27 cellular contexts compared by ENCODE assay signal in the genomic region with DNA sequence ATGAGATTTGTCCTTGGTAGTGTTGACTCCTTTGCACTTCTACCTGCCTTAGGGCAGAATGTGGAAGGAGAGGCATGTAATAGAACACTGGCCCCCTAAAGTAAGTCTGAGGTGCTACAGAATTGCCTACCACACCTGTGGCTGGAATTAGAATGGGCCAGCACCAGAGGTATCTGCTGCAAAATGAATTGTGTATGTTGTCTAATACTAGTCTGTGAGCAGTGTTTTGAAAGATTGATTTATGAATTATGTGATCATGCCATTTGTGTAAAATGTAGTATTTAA. TPM values are rescaled to one million over a fixed set of nuclear protein-coding genes. Genes with fewer than 3 reads are reported as not detected.
DNase-seq lines count a peak whose midpoint lies in the region; ATAC-seq, FAIRE-seq and TF ChIP-seq lines count a peak whose summit lies in the region.
"Had no signal": no experiment of that assay in that cellular context is flagged by ENCODE, and none has a peak within 500 bp of the region (broad histone marks: within the 10 kb centered on the region; RNA-seq: fewer than 3 reads in every experiment).

No MANE protein-coding gene starts in this region.

- no peak overlapping the region for H3K4me3 Mint-ChIP-seq in CD8-positive, alpha-beta T cell
- H3K4me3 Mint-ChIP-seq: activated naive CD8-positive, alpha-beta T cell treated with anti-CD3 and anti-CD28 coated beads, Interleukin-2, amount 10 ng/mL, durations not matched to agents 7 days and 5 days; natural killer cell treated with Interleukin-12 subunit alpha and Interleukin-12 subunit beta and Interleukin-15 and Interleukin-18, amount 100 ng/mL, for 72 hours had no signal

- TF ChIP-seq POLR2A in A549 (IDR thresholded peaks at IDR 0.05; ENCODE audit: low read length) (no peak), spleen (IDR thresholded peaks at IDR 0.05) (no peak)

- H3K27ac Mint-ChIP-seq in CD8-positive, alpha-beta T cell = no peak overlapping the region
- H3K27ac Mint-ChIP-seq: activated naive CD8-positive, alpha-beta T cell treated with anti-CD3 and anti-CD28 coated beads, Interleukin-2, amount 10 ng/mL, durations not matched to agents 7 days and 5 days had no signal

- CTCF ChIA-PET in A549 (lab: Yijun Ruan, JAX) = no interaction called here
- CTCF ChIA-PET in CD8-positive, alpha-beta T cell (lab: Charles Lee) = interaction anchor here (1.2 to 2.2 kb wide), 2 partner anchors 13 to 16 kb away, joined by 3 to 6 read pairs; no protein-coding TSS in a partner anchor
- CTCF ChIA-PET in OCI-LY7 (lab: Charles Lee; ENCODE audit: unreplicated experiment) = no interaction called here

- H3K79me2 ChIP-seq in OCI-LY7 (ENCODE audit: insufficient read depth, low read depth, low read length) = peaks cover 7% of the 10 kb centered on the region; the same call in 1 of the 2 replicates

- no peak for TF ChIP-seq RAD21 in A549 (conservative IDR thresholded peaks at IDR 0.05 in 1 of 2, IDR thresholded peaks at IDR 0.05 in 1 of 2)

- peaks cover 14% of the 10 kb centered on the region; the same call in 1 of the 2 replicates for H4K20me1 ChIP-seq in OCI-LY7 (ENCODE audit: insufficient read depth, low read length)

- H3K36me3 Mint-ChIP-seq in CD8-positive, alpha-beta T cell = peaks cover 61% of the 10 kb centered on the region

- H3K27me3 ChIP-seq in CD8-positive, alpha-beta T cell (ENCODE audit: insufficient read depth, low read length) = no peaks in the 10 kb centered on the region
- no peaks in the 10 kb centered on the region for H3K27me3 ChIP-seq in psoas muscle (ENCODE audit: insufficient read depth in 3 of 3, low read length in 2 of 3)
- no peaks in the 10 kb centered on the region for H3K27me3 ChIP-seq in spleen (replicated peaks in 1 of 7)
- H3K27me3 ChIP-seq: transverse colon had no signal

- peak; percentile 81 for FAIRE-seq in A549 (lab: Jason Lieb, UNC)
- FAIRE-seq: astrocyte, keratinocyte had no signal

- POLR2A ChIA-PET in A549 (lab: Yijun Ruan, JAX) (no interaction called here), OCI-LY7 (lab: Charles Lee) (interaction anchor here (0.6 to 2.4 kb wide), 12 partner anchors 14 to 178 kb away, joined by 3 to 13 read pairs (median 4); a partner anchor contains a TSS)
- POLR2A ChIA-PET in CD8-positive, alpha-beta T cell (lab: Charles Lee) = interaction anchor here (1.1 kb wide), 1 partner anchor 29 kb away, joined by 3 read pairs; a partner anchor contains a TSS

- no peaks in the 10 kb centered on the region for H3K9me3 Mint-ChIP-seq in CD8-positive, alpha-beta T cell
- H3K9me3 Mint-ChIP-seq: activated naive CD8-positive, alpha-beta T cell treated with anti-CD3 and anti-CD28 coated beads, Interleukin-2, amount 10 ng/mL, durations not matched to agents 7 days and 5 days; natural killer cell treated with Interleukin-12 subunit alpha and Interleukin-12 subunit beta and Interleukin-15 and Interleukin-18, amount 100 ng/mL, for 72 hours had no signal

- H2AFZ ChIP-seq in OCI-LY7 (ENCODE audit: low read length) = no peak overlapping the region

- no peak overlapping the region for H3K4me3 ChIP-seq in A549
- H3K4me3 ChIP-seq in CD8-positive, alpha-beta T cell (ENCODE audit: low read depth, low read length) = no peak overlapping the region
- no peak overlapping the region for H3K4me3 ChIP-seq in OCI-LY7 (ENCODE audit: low read depth, low read length, poor library complexity, severe bottlenecking)
- no peak overlapping the region for H3K4me3 ChIP-seq in psoas muscle
- H3K4me3 ChIP-seq in spleen = no peak overlapping the region
- H3K4me3 ChIP-seq: transverse colon had no signal

- H3K9me2 ChIP-seq in OCI-LY7 (ENCODE audit: insufficient read depth, low read length) = no peaks in the 10 kb centered on the region

- BruUV-seq in OCI-LY7 (replicated peaks; lab: Mats Ljungman, UMichigan) = no TSS peak

- no peak overlapping the region for H3K27ac ChIP-seq in A549
- H3K27ac ChIP-seq in CD8-positive, alpha-beta T cell (ENCODE audit: low read depth, low read length) = peak overlapping the region; percentile 14
- H3K27ac ChIP-seq in OCI-LY7 (ENCODE audit: low read depth, low read length, poor library complexity, severe bottlenecking) = no peak overlapping the region
- no peak overlapping the region for H3K27ac ChIP-seq in psoas muscle
- peak overlapping the region in 2 of 8 donors; percentile 22 to 58 for H3K27ac ChIP-seq in spleen
- H3K27ac ChIP-seq: transverse colon had no signal

- H3K4me1 Mint-ChIP-seq in CD8-positive, alpha-beta T cell (ENCODE audit: low read depth) = peaks cover 22% of the 10 kb centered on the region

- H3K4me2 ChIP-seq in A549 (no peak overlapping the region), OCI-LY7 (ENCODE audit: low read length) (0 out of 2 replicates have a peak overlapping the region, but pooled peaks have one; percentile 19)

- peaks cover 37% of the 10 kb centered on the region for H3K36me3 ChIP-seq in CD8-positive, alpha-beta T cell (ENCODE audit: insufficient read depth, low read length)
- peaks cover 96% of the 10 kb centered on the region for H3K36me3 ChIP-seq in OCI-LY7 (ENCODE audit: insufficient read depth, low read length)
- H3K36me3 ChIP-seq in psoas muscle (ENCODE audit: insufficient read depth in 1 of 2, low read depth in 1 of 2) = peaks cover 15 to 98% of the 10 kb centered on the region in 2 donors
- H3K36me3 ChIP-seq in spleen = peaks cover 0 to 98% (median 67%) of the 10 kb centered on the region in 6 donors

- H3K4me1 ChIP-seq in A549 (peaks cover 3% of the 10 kb centered on the region; the same call in 2 of the 3 replicates), OCI-LY7 (ENCODE audit: insufficient read depth, low read length, poor library complexity, severe bottlenecking) (peaks cover 33% of the 10 kb centered on the region), psoas muscle (no peaks in the 10 kb centered on the region), spleen (peaks cover 0 to 53% (median 23%) of the 10 kb centered on the region in 6 donors)
- no peaks in the 10 kb centered on the region for H3K4me1 ChIP-seq in CD8-positive, alpha-beta T cell (ENCODE audit: insufficient read depth, low read length)
- H3K4me1 ChIP-seq: transverse colon had no signal

- H3K9me3 ChIP-seq in A549 (no peaks in the 10 kb centered on the region), OCI-LY7 (ENCODE audit: low read length) (no peaks in the 10 kb centered on the region), psoas muscle (no peaks in the 10 kb centered on the region), spleen (no peaks in the 10 kb centered on the region)
- H3K9me3 ChIP-seq in CD8-positive, alpha-beta T cell (ENCODE audit: low read length) = no peaks in the 10 kb centered on the region
- H3K9me3 ChIP-seq: transverse colon had no signal

- DNase-seq in A549 (ENCODE audit: low read depth in 1 of 2, low spot score in 1 of 2) = no peak
- DNase-seq in CD8-positive, alpha-beta T cell = no peak
- no peak for DNase-seq in OCI-LY7 (ENCODE audit: low spot score)
- no peak for DNase-seq in left lobe of liver (ENCODE audit: low spot score)
- DNase-seq in psoas muscle = no peak
- no peak for DNase-seq in middle frontal gyrus (ENCODE audit: extremely low spot score, low spot score)
- no peak for DNase-seq in GOT3 (lab: John Stamatoyannopoulos, UW)
- DNase-seq in spleen = no peak
- DNase-seq: activated CD4-positive, CD25-positive, alpha-beta regulatory T cell treated with anti-CD3 and anti-CD28 coated beads, Interleukin-2, amount 50 U/mL, for 72 hours; activated effector memory CD4-positive, alpha-beta T cell treated with anti-CD3 and anti-CD28 coated beads, Interleukin-2, amount 50 U/mL, for 16 hours; activated naive CD8-positive, alpha-beta T cell treated with anti-CD3 and anti-CD28 coated beads, Interleukin-2, amount 10 ng/mL, durations not matched to agents 7 days and 5 days; activated T-cell treated with anti-CD3 and anti-CD28 coated beads for 4 hours; central memory CD4-positive, alpha-beta T cell; COR-L47; DMS53; midbrain; NCI-H1092; NCI-H1694 treated with DMSO at 0.1 percent for 48 hours; NCI-H446 treated with DMSO at 0.1 percent for 48 hours; NCI-H82; occipital lobe; stimulated activated CD4-positive, alpha-beta T cell treated with anti-CD3 and anti-CD28 coated beads, Interleukin-4, amount 100 ng/mL, for 24 hours; transverse colon had no signal

- TF ChIP-seq EP300 in A549 (IDR thresholded peaks at IDR 0.05) = no peak

- no peaks in the 10 kb centered on the region for H3K27me3 Mint-ChIP-seq in CD8-positive, alpha-beta T cell (ENCODE audit: low read depth)
- H3K27me3 Mint-ChIP-seq: activated naive CD8-positive, alpha-beta T cell treated with anti-CD3 and anti-CD28 coated beads, Interleukin-2, amount 10 ng/mL, durations not matched to agents 7 days and 5 days; natural killer cell treated with Interleukin-12 subunit alpha and Interleukin-12 subunit beta and Interleukin-15 and Interleukin-18, amount 100 ng/mL, for 72 hours had no signal

- TF ChIP-seq CTCF in A549 (IDR thresholded peaks at IDR 0.05) (no peak), OCI-LY7 (conservative IDR thresholded peaks at IDR 0.05; ENCODE audit: low read length) (no peak), psoas muscle (IDR thresholded peaks at IDR 0.05) (no peak), spleen (IDR thresholded peaks at IDR 0.05 in 8 of 11, conservative IDR thresholded peaks at IDR 0.05 in 3 of 11) (no peak)
- no peak for TF ChIP-seq CTCF in CD8-positive, alpha-beta T cell (IDR thresholded peaks at IDR 0.05)

- intact Hi-C loops in CD8-positive, alpha-beta T cell (cut with DNase I, micrococcal nuclease) = no loop called here
- intact Hi-C loops in OCI-LY7 (cut with micrococcal nuclease; ENCODE audit: unreplicated experiment) (no loop called here), psoas muscle (cut with DNase I) (no loop called here), spleen (cut with DNase I; ENCODE audit: low total_unique reads) (no loop called here)

- peak in 1 of 2 experiments; percentile 30; a peak in 1 of 6 replicates for ATAC-seq in A549
- no peak for ATAC-seq in CD8-positive, alpha-beta T cell
- peak; percentile 55 for ATAC-seq in left lobe of liver
- ATAC-seq in psoas muscle = no peak
- ATAC-seq: esophagus mucosa; natural killer cell treated with Interleukin-12 subunit alpha and Interleukin-12 subunit beta and Interleukin-15 and Interleukin-18, amount 100 ng/mL, for 72 hours had no signal

RNA-seq across cellular contexts. Expression of a gene that starts 5.7 kb away (rescaled TPM):
- polyA plus RNA-seq in A549 (2011; rRNA removed) (9.1 and 12.0 TPM in 2 replicates), A549 (2017; fragmentation: RNase III; extraction: RNeasy Plus Mini Kit Qiagen cat#74134 plus additional on column Dnase treatment) (6.6 to 7.6 TPM (median 7.6 TPM) in 3 replicates), psoas muscle (1 to 10 TPM; 6.5 to 9.1 (median 7.8) TPM), spleen (10 to 100 TPM in 1 of 3 donors, 1 to 10 TPM in 2; 6.6 to 10.2 (median 6.9) TPM)
- polyA plus RNA-seq in A549 (2012; cell fraction: cytosol; rRNA removed) = 2.5 and 3.1 TPM in 2 replicates
- polyA plus RNA-seq in A549 (2012; cell fraction: nucleus; rRNA removed) = 1.0 and 1.5 TPM in 2 replicates
- polyA minus RNA-seq in A549 (2011; rRNA and poly(A)+ RNA removed) = 5.0 and 5.1 TPM in 2 replicates
- 10 to 100 TPM; 15.9 to 16.6 TPM for total RNA-seq in CD8-positive, alpha-beta T cell
- 4.7 and 7.6 TPM in 2 replicates for total RNA-seq in OCI-LY7 (2014; rRNA removed; shearing (Covaris generic))
- total RNA-seq in OCI-LY7 (2022) (12.5 and 15.9 TPM in 2 replicates), left lobe of liver (11.5 TPM), psoas muscle (10 to 100 TPM; 12.5 to 24.7 (median 16.2) TPM), spleen (10 to 100 TPM; 15.2 to 23.1 (median 17.8) TPM)

RNA-seq across cellular contexts. Expression of a gene that starts 17.3 kb away (rescaled TPM):
- polyA plus RNA-seq in A549 (2011; rRNA removed) = 115 and 180 TPM in 2 replicates
- polyA plus RNA-seq in A549 (2012; cell fraction: cytosol; rRNA removed) = 34.8 and 44.7 TPM in 2 replicates
- 23.6 and 45.1 TPM in 2 replicates for polyA plus RNA-seq in A549 (2012; cell fraction: nucleus; rRNA removed)
- polyA plus RNA-seq in A549 (2017; fragmentation: RNase III; extraction: RNeasy Plus Mini Kit Qiagen cat#74134 plus additional on column Dnase treatment) = 147 to 167 TPM (median 150 TPM) in 3 replicates
- 38.9 and 48.1 TPM in 2 replicates for polyA minus RNA-seq in A549 (2011; rRNA and poly(A)+ RNA removed)
- total RNA-seq in CD8-positive, alpha-beta T cell = 100 to 1,000 TPM; 108 to 122 TPM
- total RNA-seq in OCI-LY7 (2014; rRNA removed; shearing (Covaris generic)) = 82.8 and 85.4 TPM in 2 replicates
- 86.3 and 98.3 TPM in 2 replicates for total RNA-seq in OCI-LY7 (2022)
- 34.7 TPM for total RNA-seq in left lobe of liver
- 100 to 1,000 TPM in 3 of 4 donors, 10 to 100 TPM in 1; 80.6 to 178 (median 116) TPM for total RNA-seq in psoas muscle
- polyA plus RNA-seq in psoas muscle = 100 to 1,000 TPM; 144 to 292 (median 171) TPM
- 10 to 100 TPM; 64.7 to 95.7 (median 82.0) TPM for total RNA-seq in spleen
- polyA plus RNA-seq in spleen = 10 to 100 TPM; 73.4 to 98.9 (median 83.9) TPM

RNA-seq across cellular contexts. Expression of a gene that starts 28.9 kb away (rescaled TPM):
- 67.5 and 69.1 TPM in 2 replicates for polyA plus RNA-seq in A549 (2011; rRNA removed)
- polyA plus RNA-seq in A549 (2012; cell fraction: cytosol; rRNA removed) = 19.2 and 25.1 TPM in 2 replicates
- polyA plus RNA-seq in A549 (2012; cell fraction: nucleus; rRNA removed) = 17.8 and 18.9 TPM in 2 replicates
- 38.1 to 39.4 TPM (median 39.2 TPM) in 3 replicates for polyA plus RNA-seq in A549 (2017; fragmentation: RNase III; extraction: RNeasy Plus Mini Kit Qiagen cat#74134 plus additional on column Dnase treatment)
- 14.4 and 15.5 TPM in 2 replicates for polyA minus RNA-seq in A549 (2011; rRNA and poly(A)+ RNA removed)
- total RNA-seq in CD8-positive, alpha-beta T cell = 10 to 100 TPM; 55.3 to 55.4 TPM
- total RNA-seq in OCI-LY7 (2014; rRNA removed; shearing (Covaris generic)) = 35.2 and 43.7 TPM in 2 replicates
- 63.6 and 71.5 TPM in 2 replicates for total RNA-seq in OCI-LY7 (2022)
- 40.5 TPM for total RNA-seq in left lobe of liver
- total RNA-seq in psoas muscle = 10 to 100 TPM; 14.2 to 22.3 (median 19.4) TPM
- polyA plus RNA-seq in psoas muscle = 10 to 100 TPM in 2 of 3 donors, 1 to 10 TPM in 1; 6.9 to 16.1 (median 12.9) TPM
- total RNA-seq in spleen = 10 to 100 TPM; 42.1 to 79.7 (median 46.5) TPM
- 10 to 100 TPM in 1 of 3 donors, 1 to 10 TPM in 2; 8.5 to 10.6 (median 8.7) TPM for polyA plus RNA-seq in spleen
